In the genomic region with DNA sequence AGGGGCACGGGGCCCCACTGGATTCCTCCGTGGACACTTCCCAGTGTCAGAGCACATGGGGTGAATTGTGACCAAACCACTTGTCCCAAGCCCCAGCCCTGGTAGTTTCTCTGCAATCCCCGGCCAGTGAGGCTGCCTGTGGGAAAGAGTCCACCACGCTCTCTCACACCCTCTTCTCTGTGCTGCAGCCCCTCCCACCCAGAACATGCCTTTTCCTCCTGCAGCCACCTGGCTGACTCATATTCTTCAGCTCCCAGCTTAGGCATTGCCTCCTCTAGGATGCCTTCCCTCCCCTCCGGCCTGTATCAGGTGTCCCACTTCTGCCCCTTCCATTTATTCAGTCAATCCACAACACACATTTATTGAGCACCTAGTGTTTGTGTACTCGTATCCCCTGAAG, we compare ENCODE assay signal across 18 cellular contexts. TPM values are rescaled to one million over a fixed set of nuclear protein-coding genes. Genes with fewer than 3 reads are reported as not detected.
DNase-seq lines count a peak whose midpoint lies in the region; ATAC-seq and TF ChIP-seq lines count a peak whose summit lies in the region.
"Had no signal": no experiment of that assay in that cellular context is flagged by ENCODE, and none has a peak within 500 bp of the region (broad histone marks: within the 10 kb centered on the region; RNA-seq: fewer than 3 reads in every experiment).

No MANE protein-coding gene starts in this region.

- intact Hi-C loops in activated CD4-positive, alpha-beta T cell treated with anti-CD3 and anti-CD28 coated beads for 36 hours (cut with DNase I, micrococcal nuclease): no loop called here

- H3K27ac ChIP-seq in KOPT-K1 (ENCODE audit: low read depth, low read length, poor library complexity, severe bottlenecking): peak overlapping the region; percentile 37
- H3K27ac ChIP-seq: left ventricle myocardium inferior, stomach, vagina had no signal

- POLR2A ChIA-PET in activated CD4-positive, alpha-beta T cell treated with anti-CD3 and anti-CD28 coated beads for 36 hours (lab: Charles Lee): no interaction called here

- H3K27ac Mint-ChIP-seq in activated CD4-positive, alpha-beta T cell treated with anti-CD3 and anti-CD28 coated beads for 36 hours: peak overlapping the region; percentile 6
- no peak overlapping the region for H3K27ac Mint-ChIP-seq in effector memory CD8-positive, alpha-beta T cell
- H3K27ac Mint-ChIP-seq in nephron (peak overlapping the region in 2 of 3 experiments; percentile 53 to 74), immature natural killer cell (peak overlapping the region in 2 of 6 donors; percentile 44 to 62)

- no peak for ATAC-seq in activated CD4-positive, alpha-beta T cell treated with anti-CD3 and anti-CD28 coated beads for 36 hours
- ATAC-seq in effector memory CD8-positive, alpha-beta T cell (replicated peaks): no peak
- no peak for ATAC-seq in SK-N-SH treated with all-trans-retinoic acid at 6 μM for 48 hours
- ATAC-seq: K562 had no signal

- no peaks in the 10 kb centered on the region for H3K9me3 Mint-ChIP-seq in activated CD4-positive, alpha-beta T cell treated with anti-CD3 and anti-CD28 coated beads for 36 hours (ENCODE audit: low read depth)
- no peaks in the 10 kb centered on the region for H3K9me3 Mint-ChIP-seq in effector memory CD8-positive, alpha-beta T cell
- H3K9me3 Mint-ChIP-seq in nephron (no peaks in the 10 kb centered on the region), immature natural killer cell (no peaks in the 10 kb centered on the region)
- H3K9me3 Mint-ChIP-seq: CD8-positive, alpha-beta memory T cell had no signal

- H3K27me3 Mint-ChIP-seq in activated CD4-positive, alpha-beta T cell treated with anti-CD3 and anti-CD28 coated beads for 36 hours: no peaks in the 10 kb centered on the region
- no peaks in the 10 kb centered on the region for H3K27me3 Mint-ChIP-seq in effector memory CD8-positive, alpha-beta T cell
- H3K27me3 Mint-ChIP-seq in nephron (ENCODE audit: low read depth) (peaks cover 2% of the 10 kb centered on the region), immature natural killer cell (ENCODE audit: low read depth in 3 of 3) (peaks cover 0 to 15% (median 3%) of the 10 kb centered on the region in 3 donors)

- TF ChIP-seq CTCF in nephron (IDR thresholded peaks at IDR 0.05; ENCODE audit: unreplicated experiment in 3 of 3): no peak

- CTCF ChIA-PET in activated CD4-positive, alpha-beta T cell treated with anti-CD3 and anti-CD28 coated beads for 36 hours (lab: Charles Lee): interaction anchor here (0.6 to 1.5 kb wide), 3 partner anchors 9 to 60 kb away, joined by 3 to 7 read pairs (median 3); partner anchors contain the start of gene PPP1CA

- no peaks in the 10 kb centered on the region for H3K9me3 ChIP-seq in KOPT-K1 (ENCODE audit: insufficient read depth, low read length, poor library complexity, severe bottlenecking)
- H3K9me3 ChIP-seq: left ventricle myocardium inferior, stomach, vagina had no signal

- no peak for DNase-seq in activated CD4-positive, alpha-beta T cell treated with anti-CD3 and anti-CD28 coated beads for 36 hours
- no peak for DNase-seq in activated CD4-positive, alpha-beta T cell treated with anti-CD3 and anti-CD28 coated beads, Interleukin-2, amount 50 U/mL, for 48 hours
- DNase-seq in effector memory CD8-positive, alpha-beta T cell: no peak
- DNase-seq in immature natural killer cell: no peak
- no peak for DNase-seq in NOMO-1 treated with DMSO at 0.1 percent for 48 hours (lab: John Stamatoyannopoulos, UW; ENCODE audit: unreplicated experiment)
- DNase-seq: CD8-positive, alpha-beta memory T cell; dorsolateral prefrontal cortex; GF-D8; left ventricle myocardium inferior; NCI-H1092 treated with DMSO at 0.1 percent for 48 hours; NCI-H2227 treated with DMSO at 0.1 percent for 48 hours; stimulated activated CD4-positive, alpha-beta T cell treated with anti-CD3 and anti-CD28 coated beads, Interleukin-15, amount 100 ng/mL, for 24 hours; stomach had no signal

- H3K4me1 Mint-ChIP-seq in activated CD4-positive, alpha-beta T cell treated with anti-CD3 and anti-CD28 coated beads for 36 hours: peaks cover 40% of the 10 kb centered on the region
- H3K4me1 Mint-ChIP-seq in effector memory CD8-positive, alpha-beta T cell (ENCODE audit: low read depth in 2 of 2): peaks cover 36 to 38% of the 10 kb centered on the region in 2 donors
- H3K4me1 Mint-ChIP-seq in nephron (peaks cover 8% of the 10 kb centered on the region), immature natural killer cell (peaks cover 48% of the 10 kb centered on the region in 2 donors)

- no peak overlapping the region for H3K4me3 Mint-ChIP-seq in activated CD4-positive, alpha-beta T cell treated with anti-CD3 and anti-CD28 coated beads for 36 hours
- H3K4me3 Mint-ChIP-seq in effector memory CD8-positive, alpha-beta T cell: peak overlapping the region; percentile 35 to 45
- H3K4me3 Mint-ChIP-seq in nephron (peak overlapping the region; percentile 49 to 62 (median 49)), immature natural killer cell (no peak overlapping the region)

- no peaks in the 10 kb centered on the region for H3K36me3 Mint-ChIP-seq in activated CD4-positive, alpha-beta T cell treated with anti-CD3 and anti-CD28 coated beads for 36 hours (ENCODE audit: low read depth)
- peaks cover 22% of the 10 kb centered on the region for H3K36me3 Mint-ChIP-seq in effector memory CD8-positive, alpha-beta T cell (ENCODE audit: insufficient read depth)
- H3K36me3 Mint-ChIP-seq in nephron (ENCODE audit: low read depth) (no peaks in the 10 kb centered on the region), immature natural killer cell (no peaks in the 10 kb centered on the region)

- H3K36me3 ChIP-seq in KOPT-K1 (ENCODE audit: insufficient read depth, low read length): no peaks in the 10 kb centered on the region
- H3K36me3 ChIP-seq: left ventricle myocardium inferior, stomach, vagina had no signal

TF ChIP-seq in SK-N-SH treated with all-trans-retinoic acid at 6 μM for 48 hours, 23 proteins besides CTCF, POLR2A, EP300 and RAD21:
- no peak for TF ChIP-seq ESRRG (CRISPR knock-in tag; IDR thresholded peaks at IDR 0.05)
- TF ChIP-seq ZFP3 (CRISPR knock-in tag; IDR thresholded peaks at IDR 0.05): no peak
- no peak for TF ChIP-seq BACH2 (CRISPR knock-in tag; IDR thresholded peaks at IDR 0.05; ENCODE audit: borderline replicate concordance)
- TF ChIP-seq TOX (CRISPR knock-in tag; IDR thresholded peaks at IDR 0.05; ENCODE audit: borderline replicate concordance): no peak
- TF ChIP-seq CSRNP3 (CRISPR knock-in tag; IDR thresholded peaks at IDR 0.05): no peak
- no peak for TF ChIP-seq ISL1 (CRISPR knock-in tag; IDR thresholded peaks at IDR 0.05)
- TF ChIP-seq ZNF70 (CRISPR knock-in tag; IDR thresholded peaks at IDR 0.05): no peak
- TF ChIP-seq ARNTL (CRISPR knock-in tag; IDR thresholded peaks at IDR 0.05; ENCODE audit: borderline replicate concordance, low read depth): no peak
TF ChIP-seq in SK-N-SH treated with all-trans-retinoic acid at 6 μM for 48 hours: peak in this region for 0.

RNA-seq across cellular contexts. Expression of gene RPS6KB2, which starts 5.4 kb away (rescaled TPM):
- 10 to 100 TPM; 53.4 to 57.2 TPM for total RNA-seq in activated CD4-positive, alpha-beta T cell treated with anti-CD3 and anti-CD28 coated beads for 36 hours
- polyA plus RNA-seq in immature natural killer cell: 10 to 100 TPM; 71.5 to 96.5 (median 74.9) TPM

RNA-seq across cellular contexts. Expression of gene CARNS1, which starts 7.4 kb away (rescaled TPM):
- 1 to 10 TPM; 1.5 to 1.6 TPM for total RNA-seq in activated CD4-positive, alpha-beta T cell treated with anti-CD3 and anti-CD28 coated beads for 36 hours
- polyA plus RNA-seq in immature natural killer cell: 1 to 10 TPM; 1.9 to 3.4 (median 2.7) TPM

RNA-seq across cellular contexts. Expression of gene PTPRCAP, which starts 14.6 kb away (rescaled TPM):
- total RNA-seq in activated CD4-positive, alpha-beta T cell treated with anti-CD3 and anti-CD28 coated beads for 36 hours: 10 to 100 TPM; 80.1 to 83.4 TPM
- 1,000 to 10,000 TPM; 1,315 to 1,354 (median 1,351) TPM for polyA plus RNA-seq in immature natural killer cell

RNA-seq across cellular contexts. Expression of gene TBC1D10C, which starts 19.0 kb away (rescaled TPM):
- 100 to 1,000 TPM in 1 of 2 experiments, 10 to 100 TPM in 1; 83.2 to 123 TPM for total RNA-seq in activated CD4-positive, alpha-beta T cell treated with anti-CD3 and anti-CD28 coated beads for 36 hours
- polyA plus RNA-seq in immature natural killer cell: 100 to 1,000 TPM; 396 to 531 (median 451) TPM

RNA-seq across cellular contexts. Expression of gene CORO1B, which starts 20.4 kb away (rescaled TPM):
- total RNA-seq in activated CD4-positive, alpha-beta T cell treated with anti-CD3 and anti-CD28 coated beads for 36 hours: 100 to 1,000 TPM; 178 to 285 TPM
- 10 to 100 TPM in 1 of 3 donors, 1 to 10 TPM in 2; 7.1 to 10.3 (median 9.2) TPM for polyA plus RNA-seq in immature natural killer cell

Comparison
In these comparisons a context has a peak if more than half of its experiments do, and no peak if none do; other contexts are left out.
1. H3K27ac Mint-ChIP-seq: peak in activated CD4-positive, alpha-beta T cell treated with anti-CD3 and anti-CD28 coated beads for 36 hours (single experiment) and nephron (2 of 3); none in effector memory CD8-positive, alpha-beta T cell (0 of 2).
2. H3K4me3 Mint-ChIP-seq: peak in effector memory CD8-positive, alpha-beta T cell (2 of 2) and nephron (3 of 3); none in activated CD4-positive, alpha-beta T cell treated with anti-CD3 and anti-CD28 coated beads for 36 hours (single experiment) and immature natural killer cell (0 of 5).